8 cellular contexts compared by ENCODE assay signal in the genomic region with DNA sequence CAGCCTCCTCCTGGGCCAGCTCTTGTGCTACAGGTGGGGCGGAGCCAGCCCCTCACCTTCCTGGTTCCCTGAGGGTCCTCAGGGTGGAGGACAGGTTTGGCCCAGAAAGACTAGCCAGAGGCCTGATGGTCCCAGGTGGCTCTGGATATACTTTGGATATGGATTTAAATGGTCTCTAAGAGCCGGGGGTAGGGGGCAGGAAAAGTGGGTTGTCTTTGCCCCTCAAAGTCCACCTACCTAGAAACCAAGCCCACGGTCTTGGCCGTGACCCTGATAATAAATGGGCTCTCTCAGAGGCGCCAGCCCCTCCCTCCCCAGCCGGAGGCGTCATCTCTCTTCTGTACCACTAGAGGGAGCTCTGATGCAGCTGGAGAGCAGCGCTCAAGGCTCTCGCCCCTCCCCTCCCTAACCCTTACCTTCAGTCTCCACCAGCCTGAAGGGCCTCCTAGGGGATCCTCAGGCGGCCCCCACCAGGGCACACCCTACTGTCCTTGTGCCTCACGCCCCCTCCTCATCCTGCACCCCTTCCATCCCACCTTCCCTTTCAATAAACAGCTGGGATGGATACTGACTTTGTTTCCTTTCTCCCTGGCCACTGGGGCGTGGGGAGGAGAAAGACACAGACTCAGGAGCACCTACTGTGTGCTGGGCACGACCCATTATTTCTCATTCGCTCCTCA. TPM values are rescaled to one million over a fixed set of nuclear protein-coding genes. Genes with fewer than 3 reads are reported as not detected.
A peak's percentile ranks its signal among the peaks of the same experiment; 100 is the strongest.
DNase-seq lines count a peak whose midpoint lies in the region; ATAC-seq, FAIRE-seq and TF ChIP-seq lines count a peak whose summit lies in the region.

No MANE protein-coding gene starts in this region.

- peaks cover 6% of the 10 kb centered on the region for H4K20me1 ChIP-seq in astrocyte (ENCODE audit: insufficient read depth, low read length)

- H3K36me3 ChIP-seq in astrocyte (ENCODE audit: insufficient read depth, low read length), result peaks cover 3% of the 10 kb centered on the region

- no peaks in the 10 kb centered on the region for H3K9me3 ChIP-seq in astrocyte (ENCODE audit: insufficient read depth, low read depth, low read length)

- no peak overlapping the region for H2AFZ ChIP-seq in astrocyte (ENCODE audit: low read depth, low read length)

- H3K4me2 ChIP-seq in astrocyte (ENCODE audit: low read length), result no peak overlapping the region

- peak overlapping the region; percentile 44 for H3K9ac ChIP-seq in astrocyte (ENCODE audit: low read length)

- no peaks in the 10 kb centered on the region for H3K27me3 ChIP-seq in astrocyte (ENCODE audit: insufficient read depth, low read length)

- H3K79me2 ChIP-seq in astrocyte (ENCODE audit: insufficient read depth, low read length), result no peaks in the 10 kb centered on the region

- ATAC-seq in HG02798 (IDR thresholded peaks at IDR 0.05; ENCODE audit: poor library complexity, unreplicated experiment), result peak; percentile 96

- H3K4me1 Mint-ChIP-seq in astrocyte (ENCODE audit: low read depth, unreplicated experiment), result peaks cover 5% of the 10 kb centered on the region

- no peak overlapping the region for H3K4me3 ChIP-seq in astrocyte (ENCODE audit: insufficient read depth, low read depth, low read length)

- no peak overlapping the region for H3K27ac Mint-ChIP-seq in astrocyte (ENCODE audit: unreplicated experiment)

- DNase-seq in NCI-H1930 (lab: John Stamatoyannopoulos, UW) (peak; percentile 68 to 71), T-helper 2 cell (peak; percentile 42 to 83 (median 69)), astrocyte (ENCODE audit: low read depth) (peak; percentile 40), hypothalamus (lab: John Stamatoyannopoulos, UW) (peak in 47 of 51 donors; percentile 11 to 81 (median 49)), foreskin melanocyte (no peak)
- DNase-seq in stimulated activated CD4-positive, alpha-beta T cell treated with anti-CD3 and anti-CD28 coated beads, Interleukin-12 subunit alpha, Interleukin-12 subunit beta, amount 100 ng/mL, for 24 hours (ENCODE audit: low read depth in 2 of 2), result peak; percentile 61 to 68

- peak; percentile 29 for FAIRE-seq in astrocyte (lab: Jason Lieb, UNC)

- no peaks in the 10 kb centered on the region for H3K4me1 ChIP-seq in astrocyte (ENCODE audit: insufficient read depth, low read length)

- no peak overlapping the region for H3K27ac ChIP-seq in astrocyte (ENCODE audit: low read depth, low read length)

- H3K4me3 Mint-ChIP-seq in astrocyte (ENCODE audit: unreplicated experiment), result no peak overlapping the region

- no peaks in the 10 kb centered on the region for H3K9me3 Mint-ChIP-seq in astrocyte (ENCODE audit: unreplicated experiment)

- peaks cover 19% of the 10 kb centered on the region for H3K36me3 Mint-ChIP-seq in astrocyte (ENCODE audit: low read depth, unreplicated experiment)

- H3K27me3 Mint-ChIP-seq in astrocyte (ENCODE audit: low read depth, unreplicated experiment), result peaks cover 2% of the 10 kb centered on the region

- TF ChIP-seq CTCF in GM12874 (IDR thresholded peaks at IDR 0.05; ENCODE audit: insufficient read depth, low read depth, low read length) (peak; percentile 93), astrocyte (IDR thresholded peaks at IDR 0.05; ENCODE audit: insufficient read depth, low read depth, low read length) (peak; percentile 84)

RNA-seq across cellular contexts. Expression of gene NRSN2, which starts 7.5 kb away (rescaled TPM):
- 57.8 and 64.0 TPM in 2 replicates for total RNA-seq in astrocyte

RNA-seq across cellular contexts. Expression of gene TRIB3, which starts 26.1 kb away (rescaled TPM):
- 33.0 and 36.9 TPM in 2 replicates for total RNA-seq in astrocyte

RNA-seq across cellular contexts. Expression of gene SOX12, which starts 29.1 kb away (rescaled TPM):
- total RNA-seq in astrocyte, result 43.4 and 45.1 TPM in 2 replicates

RNA-seq across cellular contexts. Expression of gene RBCK1, which starts 53.7 kb away (rescaled TPM):
- total RNA-seq in astrocyte, result 124 and 138 TPM in 2 replicates

RNA-seq across cellular contexts. Expression of gene ZCCHC3, which starts 57.1 kb away (rescaled TPM):
- 18.6 and 20.2 TPM in 2 replicates for total RNA-seq in astrocyte
